In the genomic region with DNA sequence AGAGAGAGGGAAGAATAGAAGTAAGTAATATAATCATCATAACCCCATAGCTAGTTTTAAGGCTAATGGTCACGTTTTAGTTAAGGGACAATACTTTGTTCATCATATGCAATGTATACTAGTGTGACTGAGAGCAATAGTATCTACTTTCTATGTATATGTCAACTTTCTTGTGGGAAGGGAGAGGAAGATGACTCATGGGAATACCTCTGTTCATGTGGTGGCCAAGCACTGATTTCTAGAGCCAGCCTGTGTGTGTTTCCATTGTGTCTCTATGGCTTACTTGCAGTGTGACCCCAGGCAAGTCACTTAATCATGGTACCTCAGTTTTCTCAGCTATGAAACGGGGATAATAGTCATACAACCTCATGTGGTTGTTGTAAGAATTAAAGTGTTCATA, we compare ENCODE assay signal across 18 cellular contexts.
A peak's percentile ranks its signal among the peaks of the same experiment; 100 is the strongest.
DNase-seq lines count a peak whose midpoint lies in the region; ATAC-seq, FAIRE-seq and TF ChIP-seq lines count a peak whose summit lies in the region.
"Had no signal": no experiment of that assay in that cellular context is flagged by ENCODE, and none has a peak within 500 bp of the region (broad histone marks: within the 10 kb centered on the region; RNA-seq: fewer than 3 reads in every experiment).

No MANE protein-coding gene starts in this region.

- H3K79me2 ChIP-seq in endothelial cell of umbilical vein (ENCODE audit: control insufficient read depth, insufficient read depth, low read length) (no peaks in the 10 kb centered on the region), mesendoderm (ENCODE audit: control insufficient read depth, insufficient read depth, low read length) (no peaks in the 10 kb centered on the region)

- H3K23ac ChIP-seq in mesendoderm (ENCODE audit: low read length): no peak overlapping the region

- H3K4me2 ChIP-seq in endothelial cell of umbilical vein (ENCODE audit: insufficient read depth, low read length) (no peak overlapping the region), mesendoderm (ENCODE audit: low read length) (no peak overlapping the region)
- H3K4me2 ChIP-seq: BLaER1 had no signal

- no peak overlapping the region for H2BK5ac ChIP-seq in mesendoderm (ENCODE audit: low read length)

- H2BK120ac ChIP-seq in mesendoderm (ENCODE audit: low read depth, low read length): no peak overlapping the region

- POLR2A ChIA-PET in endothelial cell of umbilical vein (lab: Charles Lee): no interaction called here

- no peak overlapping the region for H2AK5ac ChIP-seq in mesendoderm (ENCODE audit: low read length)

- no peak overlapping the region for H3K4ac ChIP-seq in mesendoderm (ENCODE audit: low read depth, low read length)

- no TSS peak for BruUV-seq in endothelial cell of umbilical vein (replicated peaks; lab: Mats Ljungman, UMichigan)

- in situ Hi-C loops in ACHN (cut with HindIII; ENCODE audit: low pct_ligation_motif_present, low pct_unique_long_range_greater_than_20kb, low sequenced_read_pairs): no loop called here

- H3K27ac ChIP-seq in endothelial cell of umbilical vein (ENCODE audit: insufficient read depth, low read depth, low read length): no peak overlapping the region
- H3K27ac ChIP-seq in mesendoderm (ENCODE audit: low read depth, low read length): no peak overlapping the region
- H3K27ac ChIP-seq: BLaER1, cardiac muscle cell had no signal

- no peak overlapping the region for H3K18ac ChIP-seq in mesendoderm (ENCODE audit: low read length)

- H3K56ac ChIP-seq in mesendoderm (ENCODE audit: low read length): no peak overlapping the region

- no peak overlapping the region for H2AFZ ChIP-seq in endothelial cell of umbilical vein (ENCODE audit: low read depth, low read length)

- H3K9ac ChIP-seq in endothelial cell of umbilical vein (replicated peaks; ENCODE audit: extremely low read depth, insufficient read depth, low read length): no peak overlapping the region
- H3K9ac ChIP-seq in mesendoderm (ENCODE audit: low read length): no peak overlapping the region
- H3K9ac ChIP-seq: BLaER1 had no signal

- no peak overlapping the region for H4K5ac ChIP-seq in mesendoderm (ENCODE audit: low read length)

- dilution Hi-C loops in endothelial cell of umbilical vein (cut with MboI; ENCODE audit: extremely low pct_ligation_motif_present, low sequenced_read_pairs): no loop called here

- TF ChIP-seq CTCF in endothelial cell of umbilical vein (IDR thresholded peaks at IDR 0.05; ENCODE audit: extremely low read depth in 1 of 2, insufficient read depth in 1 of 2, low read depth in 1 of 2, low read length in 2 of 2): no peak

- no peak for FAIRE-seq in endothelial cell of umbilical vein (lab: Jason Lieb, UNC)

- CTCF ChIA-PET in endothelial cell of umbilical vein (lab: Charles Lee): no interaction called here

- WGBS in mesendoderm (ENCODE audit: extremely low coverage, insufficient coverage, low lambda C conversion rate): no CpG with 5 or more reads among the region's 2 CpGs

- no peaks in the 10 kb centered on the region for H3K9me1 ChIP-seq in endothelial cell of umbilical vein (replicated peaks; ENCODE audit: control insufficient read depth, extremely low read depth, insufficient read depth, low read length)

- H3K36me3 ChIP-seq in endothelial cell of umbilical vein (ENCODE audit: control insufficient read depth in 2 of 2, extremely low read depth in 1 of 2, insufficient read depth in 2 of 2, low read length in 2 of 2) (no peaks in the 10 kb centered on the region), mesendoderm (ENCODE audit: control insufficient read depth, insufficient read depth, low read length) (no peaks in the 10 kb centered on the region)
- H3K36me3 ChIP-seq: BLaER1, cardiac muscle cell had no signal

- intact Hi-C loops in endothelial cell of umbilical vein (cut with micrococcal nuclease): no loop called here

- H2BK15ac ChIP-seq in mesendoderm (replicated peaks; ENCODE audit: low read depth): no peak overlapping the region

- H3K27me3 ChIP-seq in endothelial cell of umbilical vein (ENCODE audit: control insufficient read depth in 2 of 2, insufficient read depth in 2 of 2, low read length in 2 of 2) (no peaks in the 10 kb centered on the region), mesendoderm (ENCODE audit: insufficient read depth, low read length, poor library complexity) (no peaks in the 10 kb centered on the region)
- H3K27me3 ChIP-seq: BLaER1, cardiac muscle cell had no signal

- DNase-seq in H4 (ENCODE audit: low spot score): peak; percentile 58
- peak; percentile 39 for DNase-seq in RKO (ENCODE audit: low spot score)
- peak; percentile 31 for DNase-seq in endothelial cell of umbilical vein (ENCODE audit: low read depth, low spot score)
- DNase-seq in mesendoderm: peak; percentile 39
- no peak for DNase-seq in ACHN
- no peak for DNase-seq in OCI-M1 (lab: John Stamatoyannopoulos, UW)
- no peak for DNase-seq in AG20443 (ENCODE audit: low spot score)
- DNase-seq: activated CD4-positive, CD25-positive, alpha-beta regulatory T cell; activated gamma-delta T cell; DND-41; effector memory CD8-positive, alpha-beta T cell; MM.1S; NCI-H748 treated with DMSO at 0.1 percent for 48 hours; nephron progenitor cell had no signal

- H3K9me3 ChIP-seq in endothelial cell of umbilical vein (replicated peaks; ENCODE audit: control insufficient read depth, insufficient read depth, low read length): no peaks in the 10 kb centered on the region
- H3K9me3 ChIP-seq: BLaER1 had no signal

- no peak for TF ChIP-seq POLR2A in endothelial cell of umbilical vein (IDR thresholded peaks at IDR 0.05; ENCODE audit: low read depth, low read length)

- no peaks in the 10 kb centered on the region for H3K4me1 ChIP-seq in endothelial cell of umbilical vein (ENCODE audit: control insufficient read depth, extremely low read depth, insufficient read depth, low read length)
- H3K4me1 ChIP-seq in mesendoderm (ENCODE audit: control insufficient read depth, low read depth, low read length): no peaks in the 10 kb centered on the region
- H3K4me1 ChIP-seq: BLaER1 had no signal

- H3K4me3 ChIP-seq in endothelial cell of umbilical vein (replicated peaks in 1 of 3; ENCODE audit: insufficient read depth in 1 of 3, low read depth in 1 of 3, low read length in 3 of 3) (no peak overlapping the region), mesendoderm (ENCODE audit: low read length) (no peak overlapping the region)
- H3K4me3 ChIP-seq: BLaER1, cardiac muscle cell had no signal

- ATAC-seq in HG03520 (IDR thresholded peaks at IDR 0.05; ENCODE audit: unreplicated experiment): no peak
- ATAC-seq: effector memory CD8-positive, alpha-beta T cell; Panc1 had no signal

- no peaks in the 10 kb centered on the region for H3K79me1 ChIP-seq in mesendoderm (ENCODE audit: low read length)

- H4K8ac ChIP-seq in mesendoderm (ENCODE audit: low read depth, low read length): no peak overlapping the region

- no peaks in the 10 kb centered on the region for H4K20me1 ChIP-seq in endothelial cell of umbilical vein (replicated peaks; ENCODE audit: control insufficient read depth, extremely low read depth, insufficient read depth, low read length)
- H4K20me1 ChIP-seq: BLaER1 had no signal

TF ChIP-seq in endothelial cell of umbilical vein, 7 proteins besides CTCF, POLR2A, EP300 and RAD21:
- peak; percentile 31 for TF ChIP-seq JUN (IDR thresholded peaks at IDR 0.05; ENCODE audit: borderline replicate concordance, insufficient read depth, insufficient read length, low read depth)
- no peak for TF ChIP-seq MYC (IDR thresholded peaks at IDR 0.05; ENCODE audit: low read depth, low read length)
TF ChIP-seq in endothelial cell of umbilical vein: peak in this region for 1.

Comparison
In these comparisons a context has a peak if more than half of its experiments do, and no peak if none do; other contexts are left out.
1. DNase-seq: peak in H4 (single experiment), RKO (single experiment), endothelial cell of umbilical vein (single experiment) and mesendoderm (single experiment); none in ACHN (single experiment), OCI-M1 (single experiment) and AG20443 (single experiment).